3 cellular contexts compared by ENCODE assay signal in genomic region chr2:57437077-57437476, GRCh38.
"Had no signal": no experiment of that assay in that cellular context is flagged by ENCODE, and none has a peak within 500 bp of the region (broad histone marks: within the 10 kb centered on the region; RNA-seq: fewer than 3 reads in every experiment).

No MANE protein-coding gene starts in this region.

- H3K4me3 ChIP-seq: GM12878 had no signal

- DNase-seq: GDM1, GF-D8 had no signal

- ATAC-seq: GM12878 had no signal
